ENCODE assay signal across 14 cellular contexts in the genomic region with DNA sequence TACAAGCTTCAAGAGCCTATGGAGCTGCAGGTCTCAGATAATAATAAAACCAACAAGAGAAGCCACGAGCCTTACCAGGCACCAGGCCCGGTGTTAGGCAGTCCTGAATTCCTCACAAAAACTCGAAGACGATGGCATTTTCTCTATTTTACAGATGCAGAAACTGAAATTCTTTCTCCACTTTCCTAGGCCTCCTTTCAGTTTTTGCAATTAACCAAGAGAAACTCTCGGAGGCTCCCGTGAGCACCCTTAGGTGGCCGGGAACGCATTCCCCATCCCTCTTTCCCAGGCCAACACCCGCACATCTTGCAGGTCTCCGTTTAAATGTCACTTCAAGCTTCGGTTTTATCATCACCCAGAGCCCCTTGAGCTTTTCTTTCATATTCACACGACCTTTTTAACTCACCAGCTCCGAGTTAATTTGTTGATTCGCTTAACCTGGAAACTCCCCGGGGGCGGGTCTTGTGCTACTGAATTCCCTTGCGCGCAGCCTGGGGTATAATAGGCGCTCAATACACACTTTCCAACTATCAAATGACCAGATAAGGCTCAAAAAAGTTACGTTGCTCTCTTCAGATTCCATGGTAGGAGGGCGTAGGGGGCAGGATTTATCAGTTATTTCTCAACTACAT. TPM values are rescaled to one million over a fixed set of nuclear protein-coding genes. Genes with fewer than 3 reads are reported as not detected.
DNase-seq lines count a peak whose midpoint lies in the region; ATAC-seq lines count a peak whose summit lies in the region.
"Had no signal": no experiment of that assay in that cellular context is flagged by ENCODE, and none has a peak within 500 bp of the region (broad histone marks: within the 10 kb centered on the region; RNA-seq: fewer than 3 reads in every experiment).

No MANE protein-coding gene starts in this region.

- H3K27ac ChIP-seq in HUES64 (ENCODE audit: low read depth, low read length) (no peak overlapping the region), trophoblast cell (ENCODE audit: low read depth, low read length) (no peak overlapping the region)
- H3K27ac ChIP-seq: stomach had no signal

- no peak overlapping the region for H3K9ac ChIP-seq in HUES64 (ENCODE audit: low read depth, low read length)
- H3K9ac ChIP-seq in trophoblast cell (ENCODE audit: low read length) = no peak overlapping the region

- no peak overlapping the region for H3K14ac ChIP-seq in trophoblast cell (ENCODE audit: low read length)

- no peak overlapping the region for H2BK5ac ChIP-seq in trophoblast cell (ENCODE audit: low read depth, low read length, poor library complexity)

- H3K4me1 ChIP-seq in HUES64 (ENCODE audit: insufficient read depth, low read length) (peaks cover 54% of the 10 kb centered on the region), trophoblast cell (ENCODE audit: control insufficient read depth in 1 of 2, insufficient read depth in 2 of 2, low read length in 2 of 2) (peaks cover 8 to 10% of the 10 kb centered on the region in 2 experiments)

- no peak overlapping the region for H4K91ac ChIP-seq in trophoblast cell (ENCODE audit: low read depth, low read length)

- peaks cover 3% of the 10 kb centered on the region for H3K36me3 Mint-ChIP-seq in activated naive CD8-positive, alpha-beta T cell treated with anti-CD3 and anti-CD28 coated beads, Interleukin-2, amount 50 U/mL, for 24 hours (ENCODE audit: low read depth)

- peak overlapping the region; percentile 13 for H3K4me2 ChIP-seq in trophoblast cell (ENCODE audit: low read length)

- H4K8ac ChIP-seq in trophoblast cell (ENCODE audit: low read depth, low read length) = no peak overlapping the region

- peaks cover 74% of the 10 kb centered on the region for H3K27me3 Mint-ChIP-seq in activated naive CD8-positive, alpha-beta T cell treated with anti-CD3 and anti-CD28 coated beads, Interleukin-2, amount 50 U/mL, for 24 hours

- H3K79me1 ChIP-seq in trophoblast cell (ENCODE audit: low read length) = peaks cover 9% of the 10 kb centered on the region

- no peaks in the 10 kb centered on the region for H3K36me3 ChIP-seq in HUES64 (ENCODE audit: insufficient read depth, low read length)
- H3K36me3 ChIP-seq in trophoblast cell (ENCODE audit: control insufficient read depth in 1 of 2, insufficient read depth in 2 of 2, low read length in 2 of 2) = no peaks in the 10 kb centered on the region
- H3K36me3 ChIP-seq: stomach had no signal

- H3K27ac Mint-ChIP-seq in activated naive CD8-positive, alpha-beta T cell treated with anti-CD3 and anti-CD28 coated beads, Interleukin-2, amount 50 U/mL, for 24 hours = no peak overlapping the region

- H3K4ac ChIP-seq in trophoblast cell (ENCODE audit: low read depth, low read length) = no peak overlapping the region

- under 1% methylated on average over 21 of the region's 21 CpGs for WGBS in HUES64
- WGBS in trophoblast cell (ENCODE audit: extremely low coverage, insufficient coverage, insufficient read length) = no CpG with 5 or more reads among the region's 21 CpGs

- H2BK12ac ChIP-seq in trophoblast cell (ENCODE audit: low read length) = no peak overlapping the region

- H2AFZ ChIP-seq in trophoblast cell (ENCODE audit: insufficient read depth, low read length, poor library complexity) = no peak overlapping the region

- H2BK120ac ChIP-seq in trophoblast cell (ENCODE audit: insufficient read depth, low read length, poor library complexity) = no peak overlapping the region

- H3K18ac ChIP-seq in trophoblast cell (ENCODE audit: low read length) = no peak overlapping the region

- no peaks in the 10 kb centered on the region for H3K79me2 ChIP-seq in trophoblast cell (ENCODE audit: control insufficient read depth, insufficient read depth, low read length, poor library complexity)

- H2AK5ac ChIP-seq in trophoblast cell (ENCODE audit: low read length) = no peak overlapping the region

- H3K23ac ChIP-seq in trophoblast cell (ENCODE audit: low read length) = no peak overlapping the region

- no peak overlapping the region for H4K12ac ChIP-seq in trophoblast cell (ENCODE audit: low read depth, low read length)

- peaks cover 35% of the 10 kb centered on the region for H3K4me1 Mint-ChIP-seq in activated naive CD8-positive, alpha-beta T cell treated with anti-CD3 and anti-CD28 coated beads, Interleukin-2, amount 50 U/mL, for 24 hours

- no peaks in the 10 kb centered on the region for H3K9me3 Mint-ChIP-seq in activated naive CD8-positive, alpha-beta T cell treated with anti-CD3 and anti-CD28 coated beads, Interleukin-2, amount 50 U/mL, for 24 hours

- H3K4me3 Mint-ChIP-seq in activated naive CD8-positive, alpha-beta T cell treated with anti-CD3 and anti-CD28 coated beads, Interleukin-2, amount 50 U/mL, for 24 hours = peak overlapping the region; percentile 61

- ATAC-seq in activated naive CD8-positive, alpha-beta T cell treated with anti-CD3 and anti-CD28 coated beads, Interleukin-2, amount 50 U/mL, for 24 hours = peak; percentile 48
- ATAC-seq in GM18873 (IDR thresholded peaks at IDR 0.05; ENCODE audit: low FRiP score, unreplicated experiment) (no peak), GM18907 (IDR thresholded peaks at IDR 0.05; ENCODE audit: unreplicated experiment) (no peak)
- ATAC-seq: SK-N-SH treated with all-trans-retinoic acid at 6 μM for 48 hours had no signal

- H3K9me3 ChIP-seq in HUES64 (ENCODE audit: insufficient read depth, low read depth, low read length) = no peaks in the 10 kb centered on the region
- H3K9me3 ChIP-seq in trophoblast cell (ENCODE audit: insufficient read depth, low read depth, low read length) = no peaks in the 10 kb centered on the region
- H3K9me3 ChIP-seq: stomach had no signal

- DNase-seq in activated naive CD8-positive, alpha-beta T cell treated with anti-CD3 and anti-CD28 coated beads, Interleukin-2, amount 50 U/mL, for 24 hours = peak; percentile 58
- DNase-seq in trophoblast cell = no peak
- DNase-seq in KG1 (lab: John Stamatoyannopoulos, UW) = no peak
- no peak for DNase-seq in NCI-H446 treated with DMSO at 0.1 percent for 48 hours (lab: John Stamatoyannopoulos, UW)
- DNase-seq: C1 segment of cervical spinal cord, kidney glomerular epithelial cell, NCI-H1092, NCI-H510A treated with DMSO at 0.1 percent for 48 hours, stomach had no signal

- H3K4me3 ChIP-seq in GM08714 (ENCODE audit: low read length) (peak overlapping the region; percentile 26; the same call in 1 of the 2 replicates), HUES64 (ENCODE audit: low read length) (peak overlapping the region; percentile 39), trophoblast cell (ENCODE audit: low read depth, low read length) (no peak overlapping the region)
- H3K4me3 ChIP-seq: stomach had no signal

- H3K27me3 ChIP-seq in HUES64 (ENCODE audit: insufficient read depth, low read length) (peaks cover 99% of the 10 kb centered on the region), trophoblast cell (ENCODE audit: insufficient read depth, low read length) (peaks cover 57% of the 10 kb centered on the region)

RNA-seq across cellular contexts. Expression of a gene that starts 6.2 kb away (rescaled TPM):
- polyA plus RNA-seq in HUES64 (2013, experiment 1 of 2) = not detected
- not detected for polyA plus RNA-seq in HUES64 (2013, experiment 2 of 2)
- 0.07 and 0.10 TPM in 2 replicates for polyA plus RNA-seq in trophoblast cell (2013)
- polyA plus RNA-seq: stomach had no signal

RNA-seq across cellular contexts. Expression of a gene that starts 29.3 kb away (rescaled TPM):
- polyA plus RNA-seq in HUES64 (2013, experiment 1 of 2) = 11.6 TPM
- 9.3 TPM for polyA plus RNA-seq in HUES64 (2013, experiment 2 of 2)
- polyA plus RNA-seq in trophoblast cell (2013) = 19.9 and 20.4 TPM in 2 replicates
